In genomic region chr21:44996096-44996495, GRCh38 we compare ENCODE assay signal across 1 cellular context.
TF ChIP-seq lines count a peak whose summit lies in the region.

No MANE protein-coding gene starts in this region.

TF ChIP-seq in HepG2, 621 proteins besides CTCF, POLR2A, EP300 and RAD21 (continued from another document):
- no peak for TF ChIP-seq SNAPC4 (CRISPR knock-in tag; IDR thresholded peaks at IDR 0.05)
- TF ChIP-seq KDM6A (CRISPR knock-in tag; IDR thresholded peaks at IDR 0.05; ENCODE audit: low read depth) = no peak
- TF ChIP-seq ZBTB39 (CRISPR knock-in tag; IDR thresholded peaks at IDR 0.05) = no peak
- TF ChIP-seq ZNF256 (CRISPR knock-in tag; conservative IDR thresholded peaks at IDR 0.05) = no peak
- no peak for TF ChIP-seq TGIF2 (CRISPR knock-in tag; IDR thresholded peaks at IDR 0.05)
- TF ChIP-seq MED13 (CRISPR knock-in tag; IDR thresholded peaks at IDR 0.05) = no peak
- TF ChIP-seq ZNF652 (CRISPR knock-in tag; IDR thresholded peaks at IDR 0.05; ENCODE audit: borderline replicate concordance, low read depth) = no peak
- TF ChIP-seq KDM2A (CRISPR knock-in tag; IDR thresholded peaks at IDR 0.05; ENCODE audit: borderline replicate concordance, low read depth) = no peak
- no peak for TF ChIP-seq NR3C1 (CRISPR knock-in tag; IDR thresholded peaks at IDR 0.05)
- no peak for TF ChIP-seq TAF15 (IDR thresholded peaks at IDR 0.05; ENCODE audit: low read depth, low read length, poor library complexity, severe bottlenecking)
TF ChIP-seq in HepG2: peak in this region for 0.
